Comparison of ENCODE assay signal across 1 cellular context in the genomic region with DNA sequence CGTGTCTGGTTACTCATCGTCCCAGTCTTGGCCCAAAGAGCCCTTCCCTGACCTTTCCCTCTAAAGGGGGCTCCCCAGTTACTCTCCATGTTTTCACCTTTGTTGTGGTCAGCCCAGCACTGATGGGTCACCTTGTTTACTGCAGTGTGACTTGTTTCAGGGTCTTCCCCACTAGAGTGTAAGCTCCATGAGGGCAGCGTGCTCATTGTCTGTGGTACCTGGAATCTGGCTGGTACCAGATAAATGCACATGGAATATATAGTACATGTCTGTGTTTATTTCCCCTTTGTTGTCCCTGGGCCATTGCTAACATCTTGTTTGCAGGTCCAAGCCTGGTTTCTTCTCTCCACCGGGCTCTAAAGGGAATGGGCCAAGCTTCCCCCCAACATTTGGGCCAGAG.
TF ChIP-seq lines count a peak whose summit lies in the region.

No MANE protein-coding gene starts in this region.

TF ChIP-seq in endothelial cell of umbilical vein, 7 proteins besides CTCF, POLR2A, EP300 and RAD21:
- no peak for TF ChIP-seq EZH2 (IDR thresholded peaks at IDR 0.05; ENCODE audit: borderline replicate concordance, low read depth, low read length, severe bottlenecking)
- TF ChIP-seq FOS (IDR thresholded peaks at IDR 0.05; ENCODE audit: borderline replicate concordance, insufficient read depth, low read length) = no peak
- TF ChIP-seq MAX (IDR thresholded peaks at IDR 0.05; ENCODE audit: insufficient read depth, insufficient read length) = no peak
TF ChIP-seq in endothelial cell of umbilical vein: peak in this region for 0.
